ENCODE assay signal across 8 cellular contexts in the genomic region with DNA sequence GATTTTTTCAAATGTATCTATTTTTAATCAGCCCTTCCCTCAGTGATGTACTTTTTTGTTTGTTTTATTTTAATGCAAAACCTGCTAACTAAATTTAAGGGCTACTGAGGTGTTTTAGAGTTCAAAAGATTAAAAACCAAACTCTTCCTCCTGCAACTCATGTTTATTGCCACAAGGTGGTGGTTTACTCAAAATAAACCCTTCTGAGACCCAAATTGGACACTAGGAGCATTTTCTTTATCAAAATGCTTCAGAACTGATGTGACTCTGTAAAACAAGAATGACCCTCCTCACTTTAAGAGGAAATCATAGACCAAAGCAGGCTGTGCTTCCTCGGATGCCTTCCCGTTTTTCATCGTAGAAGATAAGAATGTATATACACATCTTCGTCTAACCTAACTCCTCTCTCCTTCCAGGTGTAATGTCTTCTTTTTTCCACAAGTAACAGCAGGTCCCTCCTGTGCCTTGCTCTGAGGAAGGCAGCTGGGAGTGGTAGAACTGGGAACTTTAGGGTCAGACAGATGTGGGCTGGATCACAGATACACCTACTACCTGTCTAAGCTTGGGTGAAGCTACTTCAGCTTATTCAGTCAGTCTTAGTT. TPM values are rescaled to one million over a fixed set of nuclear protein-coding genes. Genes with fewer than 3 reads are reported as not detected.
A peak's percentile ranks its signal among the peaks of the same experiment; 100 is the strongest.
DNase-seq lines count a peak whose midpoint lies in the region; ATAC-seq and TF ChIP-seq lines count a peak whose summit lies in the region.

No MANE protein-coding gene starts in this region.

- TF ChIP-seq CTCF in adrenal gland (IDR thresholded peaks at IDR 0.05) = peak; percentile 70 to 88 (median 75)

- intact Hi-C loops in adrenal gland (cut with DNase I) = no loop called here
- intact Hi-C loops in aorta (cut with DNase I) = loop anchor here (5.0 to 10.0 kb wide), 2 partner anchors 60 to 82 kb away; no protein-coding TSS in a partner anchor

- DNase-seq in COR-L47 (lab: John Stamatoyannopoulos, UW) = peak; percentile 17
- DNase-seq in HT1080 (ENCODE audit: low read depth) = peak; percentile 49
- peak in 1 of 7 donors; percentile 34 for DNase-seq in adrenal gland
- peak; percentile 53 for DNase-seq in kidney tubule cell (ENCODE audit: low spot score)
- no peak for DNase-seq in aorta
- no peak for DNase-seq in NCI-H2029 treated with DMSO at 0.1 percent for 48 hours (lab: John Stamatoyannopoulos, UW)

- H3K27me3 ChIP-seq in adrenal gland = no peaks in the 10 kb centered on the region
- no peaks in the 10 kb centered on the region for H3K27me3 ChIP-seq in aorta (ENCODE audit: control insufficient read depth in 1 of 2, insufficient read depth in 2 of 2, low read length in 1 of 2)

- H3K27ac ChIP-seq in adrenal gland = no peak overlapping the region
- no peak overlapping the region for H3K27ac ChIP-seq in aorta (ENCODE audit: low read depth in 1 of 2, low read length in 2 of 2)

- H3K36me3 ChIP-seq in adrenal gland (replicated peaks in 1 of 2) (no peaks in the 10 kb centered on the region), aorta (ENCODE audit: control insufficient read depth in 1 of 2, insufficient read depth in 2 of 2, low read length in 1 of 2) (no peaks in the 10 kb centered on the region)

- H3K9me3 ChIP-seq in adrenal gland (replicated peaks in 1 of 3) (no peaks in the 10 kb centered on the region), aorta (ENCODE audit: control insufficient read depth, low read length) (no peaks in the 10 kb centered on the region)

- no peak overlapping the region for H3K4me3 ChIP-seq in adrenal gland
- no peak overlapping the region for H3K4me3 ChIP-seq in aorta (ENCODE audit: low read length in 2 of 2)

- 29 to 35% (median 32%) methylated on average over 4 of the region's 4 CpGs for WGBS in adrenal gland, 4 donors
- 37 to 38% methylated on average over 4 of the region's 4 CpGs for WGBS in aorta, 2 donors

- ATAC-seq in HG03520 (IDR thresholded peaks at IDR 0.05; ENCODE audit: unreplicated experiment) (no peak), GM18909 (IDR thresholded peaks at IDR 0.05; ENCODE audit: poor library complexity, unreplicated experiment) (no peak), aorta (ENCODE audit: low FRiP score) (no peak)

- peaks cover 0 to 6% of the 10 kb centered on the region in 2 donors for H3K4me1 ChIP-seq in adrenal gland (replicated peaks in 1 of 2)
- H3K4me1 ChIP-seq in aorta (ENCODE audit: control insufficient read depth in 1 of 2, insufficient read depth in 2 of 2, low read length in 2 of 2) = no peaks in the 10 kb centered on the region

- no peak for TF ChIP-seq POLR2A in adrenal gland (IDR thresholded peaks at IDR 0.05)

RNA-seq across cellular contexts. Expression of a gene that starts 2.9 kb away (rescaled TPM):
- not detected in 2 replicates for total RNA-seq in HT1080 (2014; rRNA removed; shearing (Covaris generic))
- polyA plus RNA-seq in HT1080 (2015; cell fraction: cytosol; rRNA removed) = not detected in 2 replicates
- 0.52 TPM in 1 of 2 replicates, not detected in the other for polyA plus RNA-seq in HT1080 (2015; cell fraction: nucleus; rRNA removed)
- total RNA-seq in adrenal gland (1 to 10 TPM in 2 of 8 donors, under 1 TPM in 1, not detected in 5; 0.46 to 1.9 (median 1.1) TPM), aorta (under 1 TPM in 1 of 2 donors, not detected in 1; 0.93 TPM)
- polyA plus RNA-seq in adrenal gland (1 to 10 TPM in 1 of 3 donors, under 1 TPM in 2; 0.46 to 2.6 (median 0.77) TPM), aorta (under 1 TPM in 1 of 2 donors, not detected in 1; 0.41 TPM)

RNA-seq across cellular contexts. Expression of a gene that starts 15.8 kb away (rescaled TPM):
- 2.3 and 3.1 TPM in 2 replicates for total RNA-seq in HT1080 (2014; rRNA removed; shearing (Covaris generic))
- polyA plus RNA-seq in HT1080 (2015; cell fraction: cytosol; rRNA removed) = 2.3 and 2.9 TPM in 2 replicates
- 2.9 and 4.2 TPM in 2 replicates for polyA plus RNA-seq in HT1080 (2015; cell fraction: nucleus; rRNA removed)
- total RNA-seq in adrenal gland (100 to 1,000 TPM in 5 of 8 donors, 10 to 100 TPM in 3; 52.5 to 337 (median 109) TPM), aorta (10 to 100 TPM; 46.3 to 68.1 TPM)
- polyA plus RNA-seq in adrenal gland (100 to 1,000 TPM in 1 of 3 donors, 10 to 100 TPM in 2; 47.9 to 273 (median 60.0) TPM), aorta (10 to 100 TPM; 22.8 to 33.6 TPM)

Comparison
In these comparisons a context has a peak if more than half of its experiments do, and no peak if none do; other contexts are left out.
1. DNase-seq: peak in COR-L47 (single experiment), HT1080 (single experiment) and kidney tubule cell (single experiment); none in aorta (0 of 2) and NCI-H2029 treated with DMSO at 0.1 percent for 48 hours (single experiment).
2. RNA of a gene that starts 15.8 kb away (total RNA-seq): 52.5 to 337 TPM in adrenal gland and 46.3 to 68.1 TPM in aorta; 2.3 to 3.1 TPM in HT1080; every median in the first group is over 10 times any median in the second.
3. intact Hi-C loops: an anchor here in aorta (5.0 to 10.0 kb wide); none called in adrenal gland.